1 cellular context compared by ENCODE assay signal in the genomic region with DNA sequence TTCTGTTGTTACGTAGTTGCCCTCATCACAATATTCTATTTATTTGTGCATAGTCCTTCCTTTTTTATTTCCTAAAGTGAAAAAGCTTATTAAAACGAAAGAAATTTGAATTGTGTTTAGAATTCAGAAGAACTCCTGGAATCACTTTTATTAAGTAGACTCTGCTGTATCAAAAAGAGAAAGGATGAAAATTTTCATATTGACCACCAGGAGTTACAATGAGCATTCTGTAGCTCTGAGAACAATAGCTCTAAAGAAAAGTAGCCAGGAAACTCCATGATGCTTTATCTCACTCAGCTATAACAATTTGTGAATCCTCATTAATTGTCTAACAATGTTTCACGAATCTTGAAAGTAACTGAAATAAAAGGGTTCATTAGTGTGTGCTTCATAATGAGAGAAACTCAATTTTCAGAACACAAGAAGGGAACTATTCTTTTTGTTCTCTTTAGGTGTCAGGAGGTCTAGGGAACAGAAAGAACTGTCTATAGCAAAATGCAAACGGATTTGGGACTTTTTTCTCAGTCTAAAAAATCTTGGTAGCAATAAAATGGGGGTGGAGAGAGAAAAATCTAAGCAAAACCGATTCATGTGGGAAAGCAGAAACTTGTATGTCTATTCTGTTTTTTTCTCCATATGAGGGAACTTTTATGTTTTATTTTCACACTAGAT.
TF ChIP-seq lines count a peak whose summit lies in the region.

No MANE protein-coding gene starts in this region.

TF ChIP-seq in A549, 52 proteins besides CTCF, POLR2A, EP300 and RAD21 (continued from another document):
- TF ChIP-seq MAZ (IDR thresholded peaks at IDR 0.05; ENCODE audit: borderline replicate concordance, low read depth, low read length) (no peak), NPAS2 (CRISPR knock-in tag; IDR thresholded peaks at IDR 0.05; ENCODE audit: borderline replicate concordance) (no peak), HDAC2 (IDR thresholded peaks at IDR 0.05) (no peak), RCOR1 (IDR thresholded peaks at IDR 0.05; ENCODE audit: low read depth, low read length) (no peak), GATA3 (IDR thresholded peaks at IDR 0.05; ENCODE audit: borderline replicate concordance) (no peak), HOXB13 (CRISPR knock-in tag; IDR thresholded peaks at IDR 0.05; ENCODE audit: low read depth) (no peak)
